29 cellular contexts compared by ENCODE assay signal in genomic region chr4:108272046-108272445, GRCh38.
DNase-seq lines count a peak whose midpoint lies in the region; ATAC-seq, FAIRE-seq and TF ChIP-seq lines count a peak whose summit lies in the region.
"Had no signal": no experiment of that assay in that cellular context is flagged by ENCODE, and none has a peak within 500 bp of the region (broad histone marks: within the 10 kb centered on the region; RNA-seq: fewer than 3 reads in every experiment).

No MANE protein-coding gene starts in this region.

- H3K4me1 ChIP-seq in K562 (replicated peaks in 1 of 2; ENCODE audit: control insufficient read depth in 2 of 2, insufficient read depth in 2 of 2, low read length in 2 of 2) (peaks cover 0 to 4% of the 10 kb centered on the region in 2 experiments; a peak in 1 of 5 replicates), colonic mucosa (no peaks in the 10 kb centered on the region)
- H3K4me1 ChIP-seq: gastrocnemius medialis had no signal

- H3K9ac ChIP-seq in K562 (ENCODE audit: insufficient read depth in 1 of 2, low read depth in 2 of 2, low read length in 2 of 2) (no peak overlapping the region), colonic mucosa (ENCODE audit: low read depth in 2 of 2, low read length in 2 of 2) (no peak overlapping the region)

- no peak for TF ChIP-seq POLR2A in K562 (conservative IDR thresholded peaks at IDR 0.05)

- in situ Hi-C loops in K562 (cut with MboI): no loop called here

- POLR2A ChIA-PET in K562 (lab: Yijun Ruan, JAX): no interaction called here

- intact Hi-C loops in K562 (cut with micrococcal nuclease) (no loop called here), left colon (cut with DNase I, micrococcal nuclease) (no loop called here), posterior vena cava (cut with DNase I) (no loop called here), colonic mucosa (cut with DNase I) (no loop called here)

- peak overlapping the region; percentile 10; the same call in 1 of the 2 replicates for H2AFZ ChIP-seq in K562 (ENCODE audit: low read depth, low read length)

- TF ChIP-seq CTCF in K562 (IDR thresholded peaks at IDR 0.05 in 2 of 3, conservative IDR thresholded peaks at IDR 0.05 in 1 of 3; ENCODE audit: insufficient read depth in 2 of 3, low read depth in 1 of 3, low read length in 3 of 3): no peak
- TF ChIP-seq CTCF in colonic mucosa (IDR thresholded peaks at IDR 0.05): no peak

- no peak for FAIRE-seq in K562 (lab: Jason Lieb, UNC)
- FAIRE-seq: H1, islet of Langerhans had no signal

- no TSS peak for BruUV-seq in K562 (replicated peaks; lab: Mats Ljungman, UMichigan)

- no peaks in the 10 kb centered on the region for H3K79me2 ChIP-seq in K562 (ENCODE audit: control insufficient read depth, insufficient read depth, low read length)

- no peaks in the 10 kb centered on the region for H4K20me1 ChIP-seq in K562 (replicated peaks; ENCODE audit: control insufficient read depth, insufficient read depth, low read length)

- ATAC-seq in K562 (0 out of 3 replicates have a peak, but pooled peaks have one; percentile 29), left colon (peak; percentile 42)
- ATAC-seq: activated T-cell treated with anti-CD3 and anti-CD28 coated beads, Interleukin-2, amount 50 U/mL, for 72 hours; effector memory CD8-positive, alpha-beta T cell; esophagus mucosa; gastrocnemius medialis; left ventricle myocardium superior; sciatic nerve; stimulated activated memory B cell treated with anti-CD40 and anti-IgM and Interleukin-4, amounts not matched to agents 10 μg/mL and 1 μg/mL and 100 μg/mL, for 72 hours; WTC11 had no signal

- H3K4me3 ChIP-seq in K562 (no peak overlapping the region), colonic mucosa (no peak overlapping the region)
- H3K4me3 ChIP-seq: gastrocnemius medialis had no signal

- H3K9me3 ChIP-seq in K562 (replicated peaks; ENCODE audit: control insufficient read depth, insufficient read depth, low read depth, low read length) (no peaks in the 10 kb centered on the region), colonic mucosa (no peaks in the 10 kb centered on the region)
- H3K9me3 ChIP-seq: gastrocnemius medialis, neutrophil had no signal

- CTCF ChIA-PET in K562 (lab: Yijun Ruan, JAX; ENCODE audit: low intra/inter-chr PET ratio): no interaction called here

- H3K36me3 ChIP-seq in K562 (ENCODE audit: control insufficient read depth, insufficient read depth, low read length) (no peaks in the 10 kb centered on the region), colonic mucosa (no peaks in the 10 kb centered on the region)
- H3K36me3 ChIP-seq: gastrocnemius medialis, neutrophil had no signal

- TF ChIP-seq EP300 in K562 (IDR thresholded peaks at IDR 0.05; ENCODE audit: low read length): no peak

- DNase-seq in DMS53 (lab: John Stamatoyannopoulos, UW): peak; percentile 68
- DNase-seq in HCEC 1CT: peak; percentile 1
- no peak for DNase-seq in K562 (ENCODE audit: extremely low read depth in 1 of 4, low spot score in 3 of 4)
- DNase-seq in left colon: no peak
- no peak for DNase-seq in caudate nucleus (lab: John Stamatoyannopoulos, UW)
- DNase-seq in posterior vena cava (ENCODE audit: low spot score): no peak
- no peak for DNase-seq in colonic mucosa
- DNase-seq: activated naive CD4-positive, alpha-beta T cell treated with anti-CD3 and anti-CD28 coated beads for 36 hours; activated T-cell treated with anti-CD3 and anti-CD28 coated beads, Interleukin-2, amount 50 U/mL, for 72 hours; amygdala; C1 segment of cervical spinal cord; cortex of kidney; effector memory CD8-positive, alpha-beta T cell; gastrocnemius medialis; hypothalamus; left ventricle myocardium superior; naive B cell; NCI-H1105 treated with DMSO at 0.1 percent for 48 hours; NCI-H2107; Right ventricle myocardium superior; stimulated activated CD4-positive, alpha-beta T cell treated with anti-CD3 and anti-CD28 coated beads, Interleukin-4, amount 100 ng/mL, for 4 hours; substantia nigra had no signal

- no peaks in the 10 kb centered on the region for H3K9me1 ChIP-seq in K562 (ENCODE audit: control insufficient read depth, insufficient read depth, low read length)

- H3K4me2 ChIP-seq in K562 (ENCODE audit: insufficient read depth, low read length): no peak overlapping the region

- H3K27ac ChIP-seq in K562 (ENCODE audit: extremely low read depth, low read depth, low read length) (no peak overlapping the region), caudate nucleus (ENCODE audit: low read depth, low read length) (no peak overlapping the region), colonic mucosa (no peak overlapping the region)
- H3K27ac ChIP-seq: gastrocnemius medialis, neutrophil had no signal

- WGBS in K562 (ENCODE audit: insufficient coverage, low coverage, missing lambda C conversion rate): 36% methylated on average over 3 of the region's 3 CpGs

- no peak for TF ChIP-seq RAD21 in K562 (CRISPR knock-in tag; conservative IDR thresholded peaks at IDR 0.05 in 1 of 2, IDR thresholded peaks at IDR 0.05 in 1 of 2)

- H3K27me3 ChIP-seq in K562 (ENCODE audit: control insufficient read depth in 2 of 2, insufficient read depth in 2 of 2, low read length in 2 of 2) (no peaks in the 10 kb centered on the region), colonic mucosa (no peaks in the 10 kb centered on the region)
- H3K27me3 ChIP-seq: gastrocnemius medialis, neutrophil had no signal

TF ChIP-seq in K562, 482 proteins besides CTCF, POLR2A, EP300 and RAD21:
- TF ChIP-seq HOXB6 (CRISPR knock-in tag; IDR thresholded peaks at IDR 0.05; ENCODE audit: borderline replicate concordance): no peak
- TF ChIP-seq SFPQ (IDR thresholded peaks at IDR 0.05; ENCODE audit: low read depth, low read length): no peak
- no peak for TF ChIP-seq MYC (IDR thresholded peaks at IDR 0.05; ENCODE audit: low read depth, low read length)
- no peak for TF ChIP-seq MYC (CRISPR knock-in tag; IDR thresholded peaks at IDR 0.05; ENCODE audit: borderline replicate concordance, low read depth)
- no peak for TF ChIP-seq ILF3 (IDR thresholded peaks at IDR 0.05; ENCODE audit: borderline replicate concordance)
- no peak for TF ChIP-seq PRMT5 (CRISPR knock-in tag; IDR thresholded peaks at IDR 0.05)
- TF ChIP-seq TAL1 (IDR thresholded peaks at IDR 0.05): no peak
- TF ChIP-seq GABPB2 (CRISPR knock-in tag; conservative IDR thresholded peaks at IDR 0.05): no peak
- TF ChIP-seq ZNF77 (CRISPR knock-in tag; IDR thresholded peaks at IDR 0.05): no peak
- TF ChIP-seq ZFX (CRISPR knock-in tag; IDR thresholded peaks at IDR 0.05): no peak
- TF ChIP-seq GABPA (tag; conservative IDR thresholded peaks at IDR 0.05; ENCODE audit: low read depth): no peak
- TF ChIP-seq DACH1 (IDR thresholded peaks at IDR 0.05; ENCODE audit: partially characterized antibody): no peak
- TF ChIP-seq ZNF589 (CRISPR knock-in tag; IDR thresholded peaks at IDR 0.05; ENCODE audit: low read depth): no peak
- TF ChIP-seq CREBBP (IDR thresholded peaks at IDR 0.05; ENCODE audit: low read depth, low read length): no peak
- no peak for TF ChIP-seq HIVEP1 (CRISPR knock-in tag; IDR thresholded peaks at IDR 0.05)
- no peak for TF ChIP-seq PHB (CRISPR knock-in tag; IDR thresholded peaks at IDR 0.05)
- no peak for TF ChIP-seq FIP1L1 (IDR thresholded peaks at IDR 0.05; ENCODE audit: low read depth, low read length, poor library complexity, severe bottlenecking)

Comparison
In these comparisons a context has a peak if more than half of its experiments do, and no peak if none do; other contexts are left out.
1. DNase-seq: peak in DMS53 (single experiment) and HCEC 1CT (single experiment); none in K562 (0 of 4), left colon (0 of 2), caudate nucleus (0 of 61), posterior vena cava (single experiment) and colonic mucosa (single experiment).